Comparison of ENCODE assay signal across 8 cellular contexts in the genomic region with DNA sequence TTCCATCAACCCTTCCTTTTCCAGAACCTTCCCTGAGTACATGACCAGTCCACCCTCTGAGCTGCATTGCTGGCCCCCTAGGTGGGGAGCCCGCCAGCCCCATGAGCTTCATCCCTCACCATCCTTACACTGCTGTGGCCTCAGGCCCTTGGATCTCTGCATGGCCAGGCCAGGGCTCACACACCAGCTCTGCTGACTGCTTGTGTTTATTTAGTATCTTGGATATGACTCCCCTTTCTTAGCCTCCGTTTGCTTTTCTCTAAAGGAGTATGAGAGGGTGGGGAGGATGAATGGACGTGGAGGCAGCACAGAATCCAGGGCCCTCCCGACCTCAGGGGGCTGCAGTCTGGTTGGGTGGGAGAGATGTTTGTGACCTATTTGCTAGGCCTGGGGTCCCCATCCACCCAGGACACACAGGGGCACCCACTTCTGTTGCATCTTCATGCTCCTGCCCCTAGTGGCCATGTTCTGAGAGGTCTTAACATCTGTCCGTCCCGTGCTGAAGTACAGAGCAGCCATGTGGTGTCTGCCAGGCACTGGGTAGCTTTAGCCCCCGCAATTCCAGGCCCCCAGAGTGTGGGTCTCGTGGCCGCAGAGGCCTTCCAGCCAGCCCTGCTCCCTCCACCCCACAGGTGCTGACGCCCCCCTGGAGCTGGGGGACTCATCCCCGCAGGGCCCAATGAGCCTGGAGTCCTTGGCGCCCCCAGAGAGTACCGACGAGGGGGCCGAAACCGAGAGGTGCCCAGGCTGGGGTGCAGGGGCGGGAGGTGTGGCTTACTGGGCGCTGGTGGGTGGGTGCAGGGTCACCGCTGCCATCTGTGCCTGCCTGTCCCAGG. TPM values are rescaled to one million over a fixed set of nuclear protein-coding genes. Genes with fewer than 3 reads are reported as not detected.
A peak's percentile ranks its signal among the peaks of the same experiment; 100 is the strongest.
DNase-seq lines count a peak whose midpoint lies in the region; ATAC-seq and TF ChIP-seq lines count a peak whose summit lies in the region.
"Had no signal": no experiment of that assay in that cellular context is flagged by ENCODE, and none has a peak within 500 bp of the region (broad histone marks: within the 10 kb centered on the region; RNA-seq: fewer than 3 reads in every experiment).

No MANE protein-coding gene starts in this region.

- H3K27ac ChIP-seq in AG04450 (ENCODE audit: low read depth, low read length) = no peak overlapping the region

- CTCF ChIA-PET in AG04450 (lab: Charles Lee) = interaction anchor here (1.5 kb wide), 1 partner anchor 10 kb away, joined by 4 read pairs; no protein-coding TSS in a partner anchor

- POLR2A ChIA-PET in AG04450 (lab: Yijun Ruan, JAX) = no interaction called here

- peak overlapping the region; percentile 97 for H3K27ac Mint-ChIP-seq in central memory CD8-positive, alpha-beta T cell (ENCODE audit: low read depth)

- peaks cover 60% of the 10 kb centered on the region for H3K4me1 Mint-ChIP-seq in central memory CD8-positive, alpha-beta T cell

- no peaks in the 10 kb centered on the region for H3K27me3 Mint-ChIP-seq in central memory CD8-positive, alpha-beta T cell

- peak; percentile 36; the same call in 1 of the 2 replicates for TF ChIP-seq CTCF in AG04450 (IDR thresholded peaks at IDR 0.05; ENCODE audit: low read depth, low read length)

- no peaks in the 10 kb centered on the region for H3K9me3 ChIP-seq in AG04450 (ENCODE audit: control insufficient read depth, insufficient read depth, low read length)

- no peaks in the 10 kb centered on the region for H3K27me3 ChIP-seq in AG04450 (ENCODE audit: control insufficient read depth, insufficient read depth, low read length)

- H3K36me3 Mint-ChIP-seq in central memory CD8-positive, alpha-beta T cell (ENCODE audit: insufficient read depth) = peaks cover 82% of the 10 kb centered on the region

- peak overlapping the region; percentile 60 for H3K4me3 Mint-ChIP-seq in central memory CD8-positive, alpha-beta T cell

- peak; percentile 42 for ATAC-seq in central memory CD8-positive, alpha-beta T cell (replicated peaks; ENCODE audit: extremely low read depth, poor library complexity, severe bottlenecking)
- no peak for ATAC-seq in HG02973 (IDR thresholded peaks at IDR 0.05; ENCODE audit: unreplicated experiment)

- DNase-seq in AG04450 (ENCODE audit: low read depth, low spot score) (no peak), HT-29 (ENCODE audit: low spot score) (peak; percentile 39), SHP77 (lab: John Stamatoyannopoulos, UW) (no peak), Ammon's horn (ENCODE audit: low spot score) (no peak)
- no peak for DNase-seq in central memory CD8-positive, alpha-beta T cell (ENCODE audit: low spot score in 2 of 2)
- DNase-seq: NCI-H510A had no signal

- H3K4me3 ChIP-seq in AG04450 (ENCODE audit: low read depth, low read length) = no peak overlapping the region

- no peaks in the 10 kb centered on the region for H3K9me3 Mint-ChIP-seq in central memory CD8-positive, alpha-beta T cell

RNA-seq across cellular contexts. Expression of gene ARHGEF1, which starts 13.0 kb away (rescaled TPM):
- 19.5 and 24.1 TPM in 2 replicates for polyA plus RNA-seq in AG04450 (2011; rRNA removed)
- 14.5 and 20.2 TPM in 2 replicates for polyA minus RNA-seq in AG04450 (2011; rRNA and poly(A)+ RNA removed)
- 189 and 199 TPM in 2 replicates for total RNA-seq in HT-29 (2014; rRNA removed; shearing (Covaris generic))

RNA-seq across cellular contexts. Expression of gene CD79A, which starts 18.9 kb away (rescaled TPM):
- 0.20 and 0.36 TPM in 2 replicates for polyA plus RNA-seq in AG04450 (2011; rRNA removed)
- polyA minus RNA-seq in AG04450 (2011; rRNA and poly(A)+ RNA removed) = 0.55 TPM in 1 of 2 replicates, not detected in the other
- 0.81 and 1.4 TPM in 2 replicates for total RNA-seq in HT-29 (2014; rRNA removed; shearing (Covaris generic))

RNA-seq across cellular contexts. Expression of gene ERFL, which starts 32.3 kb away (rescaled TPM):
- polyA plus RNA-seq in AG04450 (2011; rRNA removed) = not detected in 2 replicates
- polyA minus RNA-seq in AG04450 (2011; rRNA and poly(A)+ RNA removed) = not detected in 2 replicates
- 0.39 and 0.64 TPM in 2 replicates for total RNA-seq in HT-29 (2014; rRNA removed; shearing (Covaris generic))

RNA-seq across cellular contexts. Expression of gene RPS19, which starts 35.9 kb away (rescaled TPM):
- 1,320 and 1,738 TPM in 2 replicates for polyA plus RNA-seq in AG04450 (2011; rRNA removed)
- polyA minus RNA-seq in AG04450 (2011; rRNA and poly(A)+ RNA removed) = 1,583 and 1,856 TPM in 2 replicates
- total RNA-seq in HT-29 (2014; rRNA removed; shearing (Covaris generic)) = 4,362 and 4,557 TPM in 2 replicates

RNA-seq across cellular contexts. Expression of gene DMRTC2, which starts 51.1 kb away (rescaled TPM):
- polyA plus RNA-seq in AG04450 (2011; rRNA removed) = not detected in 2 replicates
- polyA minus RNA-seq in AG04450 (2011; rRNA and poly(A)+ RNA removed) = not detected in 2 replicates
- total RNA-seq in HT-29 (2014; rRNA removed; shearing (Covaris generic)) = not detected in 2 replicates
- polyA plus RNA-seq: adipose tissue had no signal
